ENCODE assay signal across 8 cellular contexts in genomic region chr6:107820571-107821261, GRCh38. TPM values are rescaled to one million over a fixed set of nuclear protein-coding genes. Genes with fewer than 3 reads are reported as not detected.
A peak's percentile ranks its signal among the peaks of the same experiment; 100 is the strongest.
DNase-seq lines count a peak whose midpoint lies in the region; ATAC-seq and TF ChIP-seq lines count a peak whose summit lies in the region.

No MANE protein-coding gene starts in this region.

- POLR2A ChIA-PET in PC-9 (lab: Charles Lee; ENCODE audit: unreplicated experiment), result no interaction called here

- H3K9me2 ChIP-seq in PC-9 (ENCODE audit: insufficient read depth), result no peaks in the 10 kb centered on the region

- H3K79me2 ChIP-seq in PC-9 (ENCODE audit: low read depth), result no peaks in the 10 kb centered on the region

- intact Hi-C loops in PC-9 (cut with micrococcal nuclease; ENCODE audit: unreplicated experiment), result no loop called here

- H2AFZ ChIP-seq in PC-9, result no peak overlapping the region

- no peaks in the 10 kb centered on the region for H3F3A ChIP-seq in PC-9 (ENCODE audit: insufficient read depth, low read depth)

- H3K27ac ChIP-seq in SJSA1, result no peak overlapping the region
- H3K27ac ChIP-seq in upper lobe of left lung, result peak overlapping the region in 1 of 4 donors; percentile 24
- no peak overlapping the region for H3K27ac ChIP-seq in PC-9

- no peaks in the 10 kb centered on the region for H3K9me3 ChIP-seq in SJSA1 (replicated peaks)
- no peaks in the 10 kb centered on the region for H3K9me3 ChIP-seq in upper lobe of left lung
- H3K9me3 ChIP-seq in PC-9 (ENCODE audit: insufficient read depth, low read depth), result no peaks in the 10 kb centered on the region

- H3K4me1 ChIP-seq in SJSA1 (replicated peaks) (peaks cover 12% of the 10 kb centered on the region), upper lobe of left lung (peaks cover 0 to 15% (median 7%) of the 10 kb centered on the region in 4 donors), PC-9 (replicated peaks; ENCODE audit: insufficient read depth) (no peaks in the 10 kb centered on the region)

- no peak for TF ChIP-seq EP300 in upper lobe of left lung (IDR thresholded peaks at IDR 0.05)

- H3K36me3 ChIP-seq in SJSA1, result no peaks in the 10 kb centered on the region
- no peaks in the 10 kb centered on the region for H3K36me3 ChIP-seq in upper lobe of left lung
- H3K36me3 ChIP-seq in PC-9 (ENCODE audit: low read depth), result no peaks in the 10 kb centered on the region

- BruUV-seq in PC-9 (replicated peaks; lab: Mats Ljungman, UMichigan), result no TSS peak

- TF ChIP-seq POLR2A in upper lobe of left lung (IDR thresholded peaks at IDR 0.05), result no peak

- DNase-seq in LoVo (ENCODE audit: low spot score), result peak; percentile 5
- peak in 1 of 2 experiments; percentile 25 for DNase-seq in SJSA1 (ENCODE audit: low read depth in 1 of 2, low spot score in 2 of 2)
- DNase-seq in cerebellar cortex (ENCODE audit: low spot score), result peak; percentile 31
- peak; percentile 17 for DNase-seq in midbrain (lab: John Stamatoyannopoulos, UW)
- DNase-seq in upper lobe of left lung, result no peak
- DNase-seq in NCI-H2196 (lab: John Stamatoyannopoulos, UW; ENCODE audit: unreplicated experiment), result no peak
- DNase-seq in PC-9, result no peak

- peak in 1 of 2 donors; percentile 33 for ATAC-seq in upper lobe of left lung (ENCODE audit: low FRiP score in 2 of 2)
- no peak for ATAC-seq in GM21825 (IDR thresholded peaks at IDR 0.05; ENCODE audit: unreplicated experiment)

- H3K4me2 ChIP-seq in PC-9, result no peak overlapping the region

- CTCF ChIA-PET in PC-9 (lab: Charles Lee), result no interaction called here

- no peaks in the 10 kb centered on the region for H4K20me1 ChIP-seq in PC-9 (ENCODE audit: insufficient read depth)

- peaks cover 12% of the 10 kb centered on the region for H3K27me3 ChIP-seq in SJSA1 (replicated peaks)
- H3K27me3 ChIP-seq in upper lobe of left lung, result no peaks in the 10 kb centered on the region
- H3K27me3 ChIP-seq in PC-9 (ENCODE audit: insufficient read depth, low read depth), result peaks cover 10% of the 10 kb centered on the region; the same call in 1 of the 2 replicates

- H3K4me3 ChIP-seq in SJSA1, result peak overlapping the region; percentile 11
- peak overlapping the region in 3 of 4 donors; percentile 3 to 36 (median 25) for H3K4me3 ChIP-seq in upper lobe of left lung
- no peak overlapping the region for H3K4me3 ChIP-seq in PC-9

- 13 to 16% methylated on average over 14 of the region's 14 CpGs for WGBS in upper lobe of left lung, 2 donors

- TF ChIP-seq CTCF in upper lobe of left lung (IDR thresholded peaks at IDR 0.05) (no peak), PC-9 (conservative IDR thresholded peaks at IDR 0.05) (no peak)

RNA-seq across cellular contexts. Expression of gene SCML4, which starts 3.4 kb away (rescaled TPM):
- total RNA-seq in SJSA1 (2014; rRNA removed; shearing (Covaris generic)), result not detected in 2 replicates
- 10 to 100 TPM in 1 of 6 donors, 1 to 10 TPM in 5; 2.4 to 22.0 (median 5.8) TPM for total RNA-seq in upper lobe of left lung
- not detected in 2 replicates for total RNA-seq in PC-9 (2021)

Comparison
In these comparisons a context has a peak if more than half of its experiments do, and no peak if none do; other contexts are left out.
1. DNase-seq: peak in LoVo (single experiment), cerebellar cortex (single experiment) and midbrain (single experiment); none in upper lobe of left lung (0 of 2), NCI-H2196 (single experiment) and PC-9 (0 of 2).